Comparison of ENCODE assay signal across 8 cellular contexts in genomic region chr19:6736169-6736916, GRCh38. TPM values are rescaled to one million over a fixed set of nuclear protein-coding genes. Genes with fewer than 3 reads are reported as not detected.
A peak's percentile ranks its signal among the peaks of the same experiment; 100 is the strongest.
DNase-seq lines count a peak whose midpoint lies in the region; ATAC-seq and TF ChIP-seq lines count a peak whose summit lies in the region.

No MANE protein-coding gene starts in this region.

- no peaks in the 10 kb centered on the region for H3K27me3 ChIP-seq in stomach

- H3K4me3 ChIP-seq in fibroblast of mammary gland (ENCODE audit: control insufficient read depth, low read depth, low read length): peak overlapping the region; percentile 89
- peak overlapping the region; percentile 62 to 91 (median 82) for H3K4me3 ChIP-seq in stomach

- peak overlapping the region; percentile 89 to 98 (median 96) for H3K27ac Mint-ChIP-seq in CD14-positive monocyte
- H3K27ac Mint-ChIP-seq in activated T-helper 17 cell treated with anti-CD3 and anti-CD28 coated beads, Interleukin-2, amount 50 U/mL, for 72 hours: peak overlapping the region; percentile 96
- peak overlapping the region; percentile 93 to 99 (median 97) for H3K27ac Mint-ChIP-seq in naive thymus-derived CD8-positive, alpha-beta T cell

- TF ChIP-seq CTCF in CD14-positive monocyte (IDR thresholded peaks at IDR 0.05) (peak; percentile 75), fibroblast of mammary gland (conservative IDR thresholded peaks at IDR 0.05; ENCODE audit: control insufficient read depth, insufficient read depth, low read depth, low read length) (peak; percentile 68), stomach (IDR thresholded peaks at IDR 0.05) (peak in 5 of 7 experiments; percentile 38 to 77 (median 53))

- CTCF ChIA-PET in HEK293T (lab: Yijun Ruan, JAX): interaction anchor here (0.6 kb wide), 1 partner anchor 216 kb away, joined by 6 read pairs; no protein-coding TSS in a partner anchor

- peak; percentile 23 for ATAC-seq in activated T-helper 17 cell treated with anti-CD3 and anti-CD28 coated beads, Interleukin-2, amount 50 U/mL, for 72 hours (replicated peaks)
- ATAC-seq in naive thymus-derived CD8-positive, alpha-beta T cell: peak; percentile 4 to 23
- ATAC-seq in GM19395 (IDR thresholded peaks at IDR 0.05; ENCODE audit: unreplicated experiment): no peak

- H3K36me3 Mint-ChIP-seq in CD14-positive monocyte: peaks cover 32 to 41% of the 10 kb centered on the region in 2 donors
- peaks cover 49% of the 10 kb centered on the region for H3K36me3 Mint-ChIP-seq in activated T-helper 17 cell treated with anti-CD3 and anti-CD28 coated beads, Interleukin-2, amount 50 U/mL, for 72 hours (ENCODE audit: low read depth)
- peaks cover 0 to 12% (median 4%) of the 10 kb centered on the region in 3 donors for H3K36me3 Mint-ChIP-seq in naive thymus-derived CD8-positive, alpha-beta T cell

- 22 to 47% (median 25%) methylated on average over 15 to 25 of the region's 25 CpGs for WGBS in stomach, 5 donors

- H3K9me3 Mint-ChIP-seq in CD14-positive monocyte: no peaks in the 10 kb centered on the region
- no peaks in the 10 kb centered on the region for H3K9me3 Mint-ChIP-seq in activated T-helper 17 cell treated with anti-CD3 and anti-CD28 coated beads, Interleukin-2, amount 50 U/mL, for 72 hours
- H3K9me3 Mint-ChIP-seq in naive thymus-derived CD8-positive, alpha-beta T cell: no peaks in the 10 kb centered on the region

- POLR2A ChIA-PET in HEK293T (lab: Yijun Ruan, JAX): interaction anchor here (0.6 to 1.4 kb wide), 6 partner anchors 9 to 277 kb away, joined by 3 to 5 read pairs (median 4); partner anchors contain the start of gene SLC25A23
- POLR2A ChIA-PET in naive thymus-derived CD8-positive, alpha-beta T cell (lab: Charles Lee): interaction anchor here (0.6 to 5.7 kb wide), 5 partner anchors 36 to 219 kb away, joined by 3 to 81 read pairs (median 3); partner anchors contain the start of gene VAV1

- peaks cover 10 to 36% (median 31%) of the 10 kb centered on the region in 4 donors for H3K36me3 ChIP-seq in stomach

- no peak for TF ChIP-seq EP300 in stomach (IDR thresholded peaks at IDR 0.05)

- intact Hi-C loops in CD14-positive monocyte (cut with micrococcal nuclease) (loop anchor here (5.0 kb wide), 3 partner anchors 74 to 309 kb away; no protein-coding TSS in a partner anchor), stomach (cut with DNase I; ENCODE audit: low total_unique reads) (loop anchor here (10.0 kb wide), 1 partner anchor 128 kb away; no protein-coding TSS in a partner anchor)

- peak overlapping the region; percentile 93 to 99 (median 97) for H3K27ac ChIP-seq in stomach

- H3K4me1 Mint-ChIP-seq in CD14-positive monocyte: peaks cover 44% of the 10 kb centered on the region
- H3K4me1 Mint-ChIP-seq in activated T-helper 17 cell treated with anti-CD3 and anti-CD28 coated beads, Interleukin-2, amount 50 U/mL, for 72 hours: peaks cover 23% of the 10 kb centered on the region
- H3K4me1 Mint-ChIP-seq in naive thymus-derived CD8-positive, alpha-beta T cell: peaks cover 19 to 48% (median 40%) of the 10 kb centered on the region in 4 donors

- H3K9me3 ChIP-seq in stomach: no peaks in the 10 kb centered on the region

- DNase-seq in CD14-positive monocyte (ENCODE audit: low spot score): peak; percentile 83
- DNase-seq in HEK293T (ENCODE audit: extremely low spot score): peak; percentile 68
- DNase-seq in RPMI7951 (ENCODE audit: low read depth): peak; percentile 86
- DNase-seq in fibroblast of mammary gland (ENCODE audit: low read depth): peak; percentile 89
- DNase-seq in naive thymus-derived CD8-positive, alpha-beta T cell: peak; percentile 32 to 80 (median 62)
- DNase-seq in stomach: peak; percentile 75

- H3K4me3 Mint-ChIP-seq in CD14-positive monocyte: peak overlapping the region; percentile 95 to 97
- H3K4me3 Mint-ChIP-seq in activated T-helper 17 cell treated with anti-CD3 and anti-CD28 coated beads, Interleukin-2, amount 50 U/mL, for 72 hours: peak overlapping the region; percentile 94
- H3K4me3 Mint-ChIP-seq in naive thymus-derived CD8-positive, alpha-beta T cell: peak overlapping the region; percentile 89 to 100 (median 96)

- peaks cover 32 to 52% (median 46%) of the 10 kb centered on the region in 4 donors for H3K4me1 ChIP-seq in stomach

- H3K27me3 Mint-ChIP-seq in CD14-positive monocyte (ENCODE audit: low read depth in 3 of 3): peaks cover 2 to 13% (median 10%) of the 10 kb centered on the region in 3 donors
- no peaks in the 10 kb centered on the region for H3K27me3 Mint-ChIP-seq in activated T-helper 17 cell treated with anti-CD3 and anti-CD28 coated beads, Interleukin-2, amount 50 U/mL, for 72 hours
- no peaks in the 10 kb centered on the region for H3K27me3 Mint-ChIP-seq in naive thymus-derived CD8-positive, alpha-beta T cell

- no peak for TF ChIP-seq POLR2A in stomach (IDR thresholded peaks at IDR 0.05)

TF ChIP-seq in HEK293T, 16 proteins besides CTCF, POLR2A, EP300 and RAD21:
- no peak for TF ChIP-seq SP1 (IDR thresholded peaks at IDR 0.05)
- TF ChIP-seq L3MBTL2 (conservative IDR thresholded peaks at IDR 0.05): peak; percentile 75
TF ChIP-seq in HEK293T: peak in this region for 1.

RNA-seq across cellular contexts. Expression of gene GPR108, which starts 1.0 kb away (rescaled TPM):
- 100 to 1,000 TPM; 129 to 147 TPM for polyA plus RNA-seq in CD14-positive monocyte
- 39.8 and 55.9 TPM in 2 replicates for total RNA-seq in RPMI7951 (2014; rRNA removed; shearing (Covaris generic))
- total RNA-seq in activated T-helper 17 cell treated with anti-CD3 and anti-CD28 coated beads, Interleukin-2, amount 50 U/mL, for 72 hours: 10 to 100 TPM; 49.8 to 64.7 TPM
- 10 to 100 TPM; 56.8 to 58.3 TPM for total RNA-seq in naive thymus-derived CD8-positive, alpha-beta T cell
- polyA plus RNA-seq in naive thymus-derived CD8-positive, alpha-beta T cell: 10 to 100 TPM; 51.0 to 77.1 (median 58.0) TPM
- total RNA-seq in stomach: 10 to 100 TPM; 28.1 to 78.6 (median 54.2) TPM
- polyA plus RNA-seq in stomach: 100 to 1,000 TPM in 1 of 3 donors, 10 to 100 TPM in 2; 59.9 to 132 (median 64.4) TPM

RNA-seq across cellular contexts. Expression of gene TRIP10, which starts 3.1 kb away (rescaled TPM):
- polyA plus RNA-seq in CD14-positive monocyte (1 to 10 TPM; 1.5 to 1.9 TPM), stomach (100 to 1,000 TPM in 1 of 3 donors, 10 to 100 TPM in 2; 44.9 to 111 (median 46.8) TPM)
- total RNA-seq in RPMI7951 (2014; rRNA removed; shearing (Covaris generic)): 31.0 and 34.6 TPM in 2 replicates
- 10 to 100 TPM; 38.0 to 99.4 TPM for total RNA-seq in activated T-helper 17 cell treated with anti-CD3 and anti-CD28 coated beads, Interleukin-2, amount 50 U/mL, for 72 hours
- 1 to 10 TPM; 4.5 to 5.3 TPM for total RNA-seq in naive thymus-derived CD8-positive, alpha-beta T cell
- polyA plus RNA-seq in naive thymus-derived CD8-positive, alpha-beta T cell: 1 to 10 TPM in 1 of 3 donors, under 1 TPM in 2; 0.64 to 1.0 (median 0.97) TPM
- total RNA-seq in stomach: 10 to 100 TPM; 30.1 to 91.5 (median 86.9) TPM

RNA-seq across cellular contexts. Expression of gene C3, which starts 15.9 kb away (rescaled TPM):
- polyA plus RNA-seq in CD14-positive monocyte (1 to 10 TPM; 2.4 to 3.2 TPM), stomach (100 to 1,000 TPM in 1 of 3 donors, 10 to 100 TPM in 2; 22.8 to 367 (median 75.0) TPM)
- 0.68 and 0.72 TPM in 2 replicates for total RNA-seq in RPMI7951 (2014; rRNA removed; shearing (Covaris generic))
- 1 to 10 TPM in 1 of 2 donors, under 1 TPM in 1; 0.99 to 4.3 TPM for total RNA-seq in activated T-helper 17 cell treated with anti-CD3 and anti-CD28 coated beads, Interleukin-2, amount 50 U/mL, for 72 hours
- total RNA-seq in naive thymus-derived CD8-positive, alpha-beta T cell: 1 to 10 TPM in 1 of 2 experiments, under 1 TPM in 1; 0.80 to 2.4 TPM
- not detected for polyA plus RNA-seq in naive thymus-derived CD8-positive, alpha-beta T cell
- total RNA-seq in stomach: 1,000 to 10,000 TPM in 1 of 5 donors, 100 to 1,000 TPM in 2, 10 to 100 TPM in 2; 35.3 to 1,672 (median 430) TPM

RNA-seq across cellular contexts. Expression of gene SH2D3A, which starts 30.9 kb away (rescaled TPM):
- polyA plus RNA-seq in CD14-positive monocyte (not detected), stomach (10 to 100 TPM; 19.9 to 23.6 (median 20.2) TPM)
- total RNA-seq in RPMI7951 (2014; rRNA removed; shearing (Covaris generic)): not detected in 2 replicates
- 10 to 100 TPM; 21.1 to 21.2 TPM for total RNA-seq in activated T-helper 17 cell treated with anti-CD3 and anti-CD28 coated beads, Interleukin-2, amount 50 U/mL, for 72 hours
- total RNA-seq in naive thymus-derived CD8-positive, alpha-beta T cell: 10 to 100 TPM; 45.8 to 46.5 TPM
- polyA plus RNA-seq in naive thymus-derived CD8-positive, alpha-beta T cell: 10 to 100 TPM; 23.0 to 47.3 (median 35.7) TPM
- total RNA-seq in stomach: 10 to 100 TPM in 4 of 5 donors, 1 to 10 TPM in 1; 8.8 to 71.3 (median 43.0) TPM

RNA-seq across cellular contexts. Expression of gene VAV1, which starts 36.2 kb away (rescaled TPM):
- polyA plus RNA-seq in CD14-positive monocyte: 10 to 100 TPM; 21.3 to 30.2 TPM
- total RNA-seq in RPMI7951 (2014; rRNA removed; shearing (Covaris generic)): 0.12 TPM in 1 of 2 replicates, not detected in the other
- 100 to 1,000 TPM; 110 to 114 TPM for total RNA-seq in activated T-helper 17 cell treated with anti-CD3 and anti-CD28 coated beads, Interleukin-2, amount 50 U/mL, for 72 hours
- total RNA-seq in naive thymus-derived CD8-positive, alpha-beta T cell: 10 to 100 TPM; 79.5 to 85.0 TPM
- 10 to 100 TPM; 18.7 to 27.9 (median 19.9) TPM for polyA plus RNA-seq in naive thymus-derived CD8-positive, alpha-beta T cell
- 100 to 1,000 TPM in 1 of 5 donors, 1 to 10 TPM in 4; 2.2 to 130 (median 4.4) TPM for total RNA-seq in stomach
- polyA plus RNA-seq in stomach: 1 to 10 TPM; 1.7 to 3.7 (median 3.6) TPM

Comparison
In these comparisons a context has a peak if more than half of its experiments do, and no peak if none do; other contexts are left out.
1. RNA of gene C3, which starts 15.9 kb away (total RNA-seq): 35.3 to 1,672 TPM in stomach; 0.99 to 4.3 TPM in activated T-helper 17 cell treated with anti-CD3 and anti-CD28 coated beads, Interleukin-2, amount 50 U/mL, for 72 hours, 0.80 to 2.4 TPM in naive thymus-derived CD8-positive, alpha-beta T cell and 0.68 to 0.72 TPM in RPMI7951; every median in the first group is over 4 times any median in the second.
2. Peak in every context shown above with its lines, with median percentiles within 50 percentile points of each other: DNase-seq, H3K27ac Mint-ChIP-seq, H3K4me3 Mint-ChIP-seq and CTCF ChIP-seq.